ENCODE assay signal across 8 cellular contexts in genomic region chr20:49712918-49713778, GRCh38. TPM values are rescaled to one million over a fixed set of nuclear protein-coding genes. Genes with fewer than 3 reads are reported as not detected.
A peak's percentile ranks its signal among the peaks of the same experiment; 100 is the strongest.
DNase-seq lines count a peak whose midpoint lies in the region; ATAC-seq, FAIRE-seq and TF ChIP-seq lines count a peak whose summit lies in the region.

No MANE protein-coding gene starts in this region.

- ATAC-seq in GM19324 (IDR thresholded peaks at IDR 0.05; ENCODE audit: low FRiP score, unreplicated experiment) (peak; percentile 53), HG03439 (IDR thresholded peaks at IDR 0.05; ENCODE audit: unreplicated experiment) (peak; percentile 40)

- H3K4me3 ChIP-seq in BLaER1 treated with 17β-estradiol and CSF1 and Interleukin-3, amounts not matched to agents 10 nM and 100 nM, result peak overlapping the region; percentile 85 to 98 (median 95)
- H3K4me3 ChIP-seq in SU-DHL-6 (ENCODE audit: insufficient read depth, low read length, poor library complexity, severe bottlenecking), result peak overlapping the region; percentile 98
- H3K4me3 ChIP-seq in breast epithelium, result peak overlapping the region; percentile 86 to 91 (median 90)
- H3K4me3 ChIP-seq in keratinocyte (ENCODE audit: control insufficient read depth in 2 of 3, extremely low read depth in 1 of 3, insufficient read depth in 2 of 3, low read depth in 1 of 3, low read length in 3 of 3), result peak overlapping the region; percentile 72 to 92 (median 84)

- FAIRE-seq in keratinocyte (lab: Jason Lieb, UNC), result no peak

- peaks cover 2% of the 10 kb centered on the region for H3K9me1 ChIP-seq in keratinocyte (ENCODE audit: control insufficient read depth, extremely low read depth, insufficient read depth, low read length)

- H3K4me2 ChIP-seq in BLaER1 treated with 17β-estradiol and CSF1 and Interleukin-3, amounts not matched to agents 10 nM and 100 nM, result peak overlapping the region; percentile 71 to 87 (median 80)
- peak overlapping the region; percentile 87 for H3K4me2 ChIP-seq in SU-DHL-6 (ENCODE audit: low read depth, low read length, poor library complexity, severe bottlenecking)
- H3K4me2 ChIP-seq in keratinocyte (ENCODE audit: control insufficient read depth, extremely low read depth, insufficient read depth, low read depth, low read length), result peak overlapping the region; percentile 84

- peak overlapping the region; percentile 95 to 99 (median 98) for H3K9ac ChIP-seq in BLaER1 treated with 17β-estradiol and CSF1 and Interleukin-3, amounts not matched to agents 10 nM and 100 nM
- peak overlapping the region; percentile 92 for H3K9ac ChIP-seq in SU-DHL-6 (ENCODE audit: low read length)
- H3K9ac ChIP-seq in keratinocyte (ENCODE audit: control insufficient read depth, extremely low read depth, insufficient read depth, low read length), result peak overlapping the region; percentile 85

- peaks cover 30 to 58% (median 50%) of the 10 kb centered on the region in 10 experiments for H3K4me1 ChIP-seq in BLaER1 treated with 17β-estradiol and CSF1 and Interleukin-3, amounts not matched to agents 10 nM and 100 nM
- peaks cover 0 to 7% of the 10 kb centered on the region in 2 donors for H3K4me1 ChIP-seq in breast epithelium
- H3K4me1 ChIP-seq in keratinocyte (ENCODE audit: control insufficient read depth, extremely low read depth, insufficient read depth, low read length), result peaks cover 18% of the 10 kb centered on the region

- peaks cover 0 to 6% (median 0%) of the 10 kb centered on the region in 11 experiments; a peak in 5 of 22 replicates for H3K36me3 ChIP-seq in BLaER1 treated with 17β-estradiol and CSF1 and Interleukin-3, amounts not matched to agents 10 nM and 100 nM
- no peaks in the 10 kb centered on the region for H3K36me3 ChIP-seq in SU-DHL-6 (ENCODE audit: low read length)
- H3K36me3 ChIP-seq in breast epithelium, result no peaks in the 10 kb centered on the region
- H3K36me3 ChIP-seq in keratinocyte (ENCODE audit: control insufficient read depth in 2 of 2, extremely low read depth in 1 of 2, insufficient read depth in 2 of 2, low read length in 2 of 2), result no peaks in the 10 kb centered on the region

- H3K27me3 ChIP-seq in BLaER1 treated with 17β-estradiol and CSF1 and Interleukin-3, amounts not matched to agents 10 nM and 100 nM, result no peaks in the 10 kb centered on the region
- H3K27me3 ChIP-seq in SU-DHL-6 (ENCODE audit: low read length) (no peaks in the 10 kb centered on the region), breast epithelium (no peaks in the 10 kb centered on the region), keratinocyte (ENCODE audit: control insufficient read depth, extremely low read depth, insufficient read depth, low read length) (no peaks in the 10 kb centered on the region)

- no peak for TF ChIP-seq POLR2A in breast epithelium (IDR thresholded peaks at IDR 0.05)

- peaks cover 40 to 52% (median 41%) of the 10 kb centered on the region in 11 experiments; a peak in 21 of 22 replicates for H4K20me1 ChIP-seq in BLaER1 treated with 17β-estradiol and CSF1 and Interleukin-3, amounts not matched to agents 10 nM and 100 nM
- H4K20me1 ChIP-seq in SU-DHL-6 (ENCODE audit: low read depth, low read length) (peaks cover 8% of the 10 kb centered on the region; the same call in 1 of the 2 replicates), keratinocyte (ENCODE audit: control insufficient read depth, extremely low read depth, insufficient read depth, low read length) (no peaks in the 10 kb centered on the region)

- peaks cover 59% of the 10 kb centered on the region for H3K79me2 ChIP-seq in SU-DHL-6 (ENCODE audit: insufficient read depth, low read length)
- H3K79me2 ChIP-seq in keratinocyte (ENCODE audit: control insufficient read depth, insufficient read depth, low read length), result peaks cover 48% of the 10 kb centered on the region

- no peak overlapping the region for H2AFZ ChIP-seq in SU-DHL-6 (ENCODE audit: low read depth, low read length, severe bottlenecking)
- peak overlapping the region; percentile 61 for H2AFZ ChIP-seq in keratinocyte (ENCODE audit: control insufficient read depth, low read length)

- peaks cover 31% of the 10 kb centered on the region for H3F3A ChIP-seq in SU-DHL-6 (ENCODE audit: insufficient read depth)

- intact Hi-C loops in breast epithelium (cut with DNase I; ENCODE audit: low total_unique reads), result no loop called here

- DNase-seq in breast epithelium (ENCODE audit: low spot score in 2 of 2) (peak in 1 of 2 donors; percentile 26), keratinocyte (ENCODE audit: low read depth, low spot score) (no peak), HPDE6-E6E7 (ENCODE audit: extremely low spot score) (no peak)
- peak; percentile 12 to 19 for DNase-seq in stimulated activated CD4-positive, alpha-beta T cell treated with anti-CD3 and anti-CD28 coated beads, Interleukin-2, amount 100 ng/mL, for 48 hours

- H3K9me3 ChIP-seq in BLaER1 treated with 17β-estradiol and CSF1 and Interleukin-3, amounts not matched to agents 10 nM and 100 nM (replicated peaks in 1 of 11), result no peaks in the 10 kb centered on the region
- no peaks in the 10 kb centered on the region for H3K9me3 ChIP-seq in SU-DHL-6 (ENCODE audit: insufficient read depth, low read length)
- no peaks in the 10 kb centered on the region for H3K9me3 ChIP-seq in breast epithelium
- H3K9me3 ChIP-seq in keratinocyte (ENCODE audit: control insufficient read depth, low read depth, low read length), result no peaks in the 10 kb centered on the region

- dilution Hi-C loops in keratinocyte (cut with MboI; ENCODE audit: extremely low pct_ligation_motif_present, low sequenced_read_pairs), result no loop called here

- no peaks in the 10 kb centered on the region for H3K9me2 ChIP-seq in SU-DHL-6 (replicated peaks; ENCODE audit: insufficient read depth, low read length)

- no peak for TF ChIP-seq CTCF in SU-DHL-6 (IDR thresholded peaks at IDR 0.05; ENCODE audit: insufficient read depth, low read length, poor library complexity, severe bottlenecking)
- peak in 1 of 3 donors; percentile 10 for TF ChIP-seq CTCF in breast epithelium (IDR thresholded peaks at IDR 0.05)
- no peak for TF ChIP-seq CTCF in keratinocyte (optimal IDR thresholded peaks at IDR 0.05 in 1 of 3, IDR thresholded peaks at IDR 0.05 in 1 of 3, conservative IDR thresholded peaks at IDR 0.05 in 1 of 3; ENCODE audit: extremely low read depth in 1 of 3, insufficient read depth in 2 of 3, low read length in 3 of 3)

- H3K27ac ChIP-seq in BLaER1 treated with 17β-estradiol and CSF1 and Interleukin-3, amounts not matched to agents 10 nM and 100 nM, result peak overlapping the region; percentile 92 to 99 (median 95)
- H3K27ac ChIP-seq in SU-DHL-6 (ENCODE audit: low read depth, low read length) (peak overlapping the region; percentile 83), breast epithelium (peak overlapping the region; percentile 89 to 97), keratinocyte (ENCODE audit: control insufficient read depth, insufficient read depth, low read length) (peak overlapping the region; percentile 76)

RNA-seq across cellular contexts. Expression of gene B4GALT5, which starts 0.5 kb away (rescaled TPM):
- 10 to 100 TPM; 16.8 to 33.8 (median 22.1) TPM for total RNA-seq in breast epithelium
- polyA plus RNA-seq in keratinocyte, result 20.1 to 27.8 TPM (median 23.5 TPM) in 3 replicates
- polyA plus RNA-seq in keratinocyte (2011; ENCODE audit: low read depth), result 3.7 TPM
- 19.5 and 27.6 TPM in 2 replicates for polyA plus RNA-seq in keratinocyte (2011; cell fraction: cytosol; rRNA removed)
- 24.8 and 27.3 TPM in 2 replicates for polyA plus RNA-seq in keratinocyte (2011; cell fraction: nucleus; rRNA removed)
- polyA plus RNA-seq in keratinocyte (2012; ENCODE audit: low replicate concordance), result 9.1 and 16.7 TPM in 2 replicates
- polyA minus RNA-seq in keratinocyte, result 21.8 to 23.9 TPM (median 23.2 TPM) in 3 replicates
- polyA minus RNA-seq in keratinocyte (2011; cell fraction: cytosol; rRNA and poly(A)+ RNA removed), result 21.5 TPM
- 15.6 and 26.1 TPM in 2 replicates for polyA minus RNA-seq in keratinocyte (2011; cell fraction: nucleus; rRNA and poly(A)+ RNA removed)

Comparison
In these comparisons a context has a peak if more than half of its experiments do, and no peak if none do; other contexts are left out.
1. DNase-seq: peak in stimulated activated CD4-positive, alpha-beta T cell treated with anti-CD3 and anti-CD28 coated beads, Interleukin-2, amount 100 ng/mL, for 48 hours (2 of 2); none in keratinocyte (single experiment) and HPDE6-E6E7 (single experiment).
2. Peak in every context shown above with its lines, with median percentiles within 50 percentile points of each other: H3K27ac ChIP-seq, H3K4me2 ChIP-seq, H3K4me3 ChIP-seq and H3K9ac ChIP-seq.